ENCODE assay signal across 25 cellular contexts in genomic region chr14:71758198-71758955, GRCh38.
DNase-seq lines count a peak whose midpoint lies in the region; ATAC-seq, FAIRE-seq and TF ChIP-seq lines count a peak whose summit lies in the region.
"Had no signal": no experiment of that assay in that cellular context is flagged by ENCODE, and none has a peak within 500 bp of the region (broad histone marks: within the 10 kb centered on the region; RNA-seq: fewer than 3 reads in every experiment).

No MANE protein-coding gene starts in this region.

- in situ Hi-C loops in GM12878 (cut with MboI) = no loop called here

- no peak for TF ChIP-seq EP300 in GM12878 (IDR thresholded peaks at IDR 0.05; ENCODE audit: borderline replicate concordance in 1 of 2, control insufficient read depth in 1 of 2, low read depth in 2 of 2, low read length in 2 of 2)

- H3K27ac ChIP-seq in GM12878 (ENCODE audit: control insufficient read depth, insufficient read depth) = no peak overlapping the region
- H3K27ac ChIP-seq in naive thymus-derived CD4-positive, alpha-beta T cell (ENCODE audit: low read depth, low read length) = no peak overlapping the region
- H3K27ac ChIP-seq: coronary artery had no signal

- no peaks in the 10 kb centered on the region for H3K9me3 Mint-ChIP-seq in activated CD8-positive, alpha-beta memory T cell treated with anti-CD3 and anti-CD28 coated beads, Interleukin-2, amount 10 ng/mL, durations not matched to agents 7 days and 5 days (ENCODE audit: low read depth)
- H3K9me3 Mint-ChIP-seq in naive thymus-derived CD4-positive, alpha-beta T cell = peaks cover 0 to 2% (median 0%) of the 10 kb centered on the region in 11 donors
- H3K9me3 Mint-ChIP-seq: activated T-cell treated with anti-CD3 and anti-CD28 coated beads, Interleukin-2, amount 50 U/mL, for 72 hours; stimulated activated naive B cell treated with anti-CD40 and anti-IgM and Interleukin-4, amounts not matched to agents 10 μg/mL and 1 μg/mL and 100 μg/mL, for 72 hours; type B pancreatic cell had no signal

- H3K4me2 ChIP-seq in GM12878 (ENCODE audit: control insufficient read depth, insufficient read depth) = no peak overlapping the region

- peaks cover 15% of the 10 kb centered on the region for H3K27me3 Mint-ChIP-seq in activated CD8-positive, alpha-beta memory T cell treated with anti-CD3 and anti-CD28 coated beads, Interleukin-2, amount 10 ng/mL, durations not matched to agents 7 days and 5 days
- peaks cover 3 to 19% (median 10%) of the 10 kb centered on the region in 5 donors for H3K27me3 Mint-ChIP-seq in naive thymus-derived CD4-positive, alpha-beta T cell
- H3K27me3 Mint-ChIP-seq: type B pancreatic cell had no signal

- no peak overlapping the region for H3K4me3 Mint-ChIP-seq in activated CD8-positive, alpha-beta memory T cell treated with anti-CD3 and anti-CD28 coated beads, Interleukin-2, amount 10 ng/mL, durations not matched to agents 7 days and 5 days
- H3K4me3 Mint-ChIP-seq in naive thymus-derived CD4-positive, alpha-beta T cell = no peak overlapping the region
- H3K4me3 Mint-ChIP-seq: activated T-cell treated with anti-CD3 and anti-CD28 coated beads, Interleukin-2, amount 50 U/mL, for 72 hours; stimulated activated naive B cell treated with anti-CD40 and anti-IgM and Interleukin-4, amounts not matched to agents 10 μg/mL and 1 μg/mL and 100 μg/mL, for 72 hours; type B pancreatic cell had no signal

- BruUV-seq in GM12878 (replicated peaks; lab: Mats Ljungman, UMichigan) = no TSS peak

- H3K79me2 ChIP-seq in GM12878 (ENCODE audit: control insufficient read depth, insufficient read depth, low read length) = no peaks in the 10 kb centered on the region

- H3K9ac ChIP-seq in GM12878 (ENCODE audit: control insufficient read depth, insufficient read depth, low read length) = no peak overlapping the region

- no peak overlapping the region for H3K27ac Mint-ChIP-seq in activated CD8-positive, alpha-beta memory T cell treated with anti-CD3 and anti-CD28 coated beads, Interleukin-2, amount 10 ng/mL, durations not matched to agents 7 days and 5 days
- H3K27ac Mint-ChIP-seq in naive thymus-derived CD4-positive, alpha-beta T cell = no peak overlapping the region
- H3K27ac Mint-ChIP-seq: activated T-cell treated with anti-CD3 and anti-CD28 coated beads, Interleukin-2, amount 50 U/mL, for 72 hours; stimulated activated naive B cell treated with anti-CD40 and anti-IgM and Interleukin-4, amounts not matched to agents 10 μg/mL and 1 μg/mL and 100 μg/mL, for 72 hours; type B pancreatic cell had no signal

- H3K36me3 ChIP-seq in GM12878 (ENCODE audit: control insufficient read depth in 2 of 2, insufficient read depth in 2 of 2, low read length in 1 of 2) = no peaks in the 10 kb centered on the region
- H3K36me3 ChIP-seq in naive thymus-derived CD4-positive, alpha-beta T cell (ENCODE audit: control insufficient read depth in 2 of 3, insufficient read depth in 3 of 3, low read length in 3 of 3) = no peaks in the 10 kb centered on the region

- no peak for TF ChIP-seq POLR2A in GM12878 (IDR thresholded peaks at IDR 0.05; ENCODE audit: low read depth, low read length)

- TF ChIP-seq CTCF in GM12878 (IDR thresholded peaks at IDR 0.05 in 2 of 3, conservative IDR thresholded peaks at IDR 0.05 in 1 of 3; ENCODE audit: control insufficient read depth in 2 of 3, extremely low read depth in 1 of 3, insufficient read depth in 1 of 3, low read depth in 3 of 3, low read length in 3 of 3) = no peak

- TF ChIP-seq RAD21 in GM12878 (IDR thresholded peaks at IDR 0.05; ENCODE audit: insufficient read depth, low read depth, low read length) = no peak

- POLR2A ChIA-PET in GM12878 (lab: Charles Lee) = interaction anchor here (0.8 to 1.6 kb wide), 2 partner anchors 9 to 617 kb away, joined by 3 to 4 read pairs; no protein-coding TSS in a partner anchor
- POLR2A ChIA-PET in naive thymus-derived CD4-positive, alpha-beta T cell (lab: Charles Lee) = no interaction called here

- no peak overlapping the region for H3K4me3 ChIP-seq in GM12878
- H3K4me3 ChIP-seq in naive thymus-derived CD4-positive, alpha-beta T cell (ENCODE audit: low read length) = no peak overlapping the region
- H3K4me3 ChIP-seq: coronary artery, K562 had no signal

- SMC1A ChIA-PET in GM12878 (lab: Charles Lee; ENCODE audit: uncharacterized antibody, unreplicated experiment) = interaction anchor here (0.6 to 1.1 kb wide), 6 partner anchors 9 to 664 kb away, joined by 3 to 4 read pairs (median 4); no protein-coding TSS in a partner anchor

- no peaks in the 10 kb centered on the region for H3K9me3 ChIP-seq in GM12878 (replicated peaks; ENCODE audit: control insufficient read depth, insufficient read depth, low read length)
- no peaks in the 10 kb centered on the region for H3K9me3 ChIP-seq in naive thymus-derived CD4-positive, alpha-beta T cell (ENCODE audit: control insufficient read depth in 2 of 3, low read length in 3 of 3)

- no peak overlapping the region for H2AFZ ChIP-seq in GM12878 (ENCODE audit: control insufficient read depth, low read depth, low read length)

- CTCF ChIA-PET in activated CD8-positive, alpha-beta memory T cell treated with anti-CD3 and anti-CD28 coated beads, Interleukin-2, amount 10 ng/mL, durations not matched to agents 7 days and 5 days (lab: Charles Lee) = interaction anchor here (1.2 to 1.3 kb wide), 2 partner anchors 14 to 26 kb away, joined by 3 to 4 read pairs; no protein-coding TSS in a partner anchor
- CTCF ChIA-PET in GM12878 (lab: Yijun Ruan, JAX) = interaction anchor here (1.3 to 1.8 kb wide), 2 partner anchors 18 to 97 kb away, joined by 4 to 15 read pairs; no protein-coding TSS in a partner anchor
- CTCF ChIA-PET in naive thymus-derived CD4-positive, alpha-beta T cell (lab: Charles Lee) = no interaction called here

- H3K4me1 ChIP-seq in GM12878 (ENCODE audit: control insufficient read depth, insufficient read depth, low read length) = no peaks in the 10 kb centered on the region
- H3K4me1 ChIP-seq in naive thymus-derived CD4-positive, alpha-beta T cell (ENCODE audit: control insufficient read depth in 2 of 2, insufficient read depth in 2 of 2, low read length in 2 of 2) = no peaks in the 10 kb centered on the region

- H4K20me1 ChIP-seq in GM12878 (ENCODE audit: control insufficient read depth, insufficient read depth) = no peaks in the 10 kb centered on the region

- no peaks in the 10 kb centered on the region for H3K36me3 Mint-ChIP-seq in activated CD8-positive, alpha-beta memory T cell treated with anti-CD3 and anti-CD28 coated beads, Interleukin-2, amount 10 ng/mL, durations not matched to agents 7 days and 5 days
- H3K36me3 Mint-ChIP-seq in naive thymus-derived CD4-positive, alpha-beta T cell = no peaks in the 10 kb centered on the region
- H3K36me3 Mint-ChIP-seq: stimulated activated naive B cell treated with anti-CD40 and anti-IgM and Interleukin-4, amounts not matched to agents 10 μg/mL and 1 μg/mL and 100 μg/mL, for 72 hours; type B pancreatic cell had no signal

- RAD21 ChIA-PET in GM12878 (lab: Charles Lee; ENCODE audit: unreplicated experiment) = interaction anchor here (1.0 to 1.3 kb wide), 3 partner anchors 97 to 662 kb away, joined by 3 to 4 read pairs (median 3); no protein-coding TSS in a partner anchor

- intact Hi-C loops in GM12878 (cut with micrococcal nuclease; ENCODE audit: unreplicated experiment) = loop anchor here (10.0 kb wide), 1 partner anchor 96 kb away; no protein-coding TSS in a partner anchor
- intact Hi-C loops in naive thymus-derived CD4-positive, alpha-beta T cell (cut with micrococcal nuclease) = no loop called here

- no peaks in the 10 kb centered on the region for H3K27me3 ChIP-seq in GM12878 (replicated peaks in 1 of 2; ENCODE audit: control insufficient read depth in 2 of 2, insufficient read depth in 2 of 2, low read length in 1 of 2)
- no peaks in the 10 kb centered on the region for H3K27me3 ChIP-seq in naive thymus-derived CD4-positive, alpha-beta T cell (ENCODE audit: control insufficient read depth in 2 of 2, insufficient read depth in 2 of 2, low read length in 2 of 2)

- no peak for ATAC-seq in activated CD8-positive, alpha-beta memory T cell treated with anti-CD3 and anti-CD28 coated beads, Interleukin-2, amount 10 ng/mL, durations not matched to agents 7 days and 5 days
- ATAC-seq in GM12878 = peak; percentile 85
- no peak for ATAC-seq in naive thymus-derived CD4-positive, alpha-beta T cell
- ATAC-seq: activated T-cell treated with anti-CD3 and anti-CD28 coated beads, Interleukin-2, amount 50 U/mL, for 72 hours; K562; left lobe of liver; stimulated activated naive B cell treated with anti-CD40 and anti-IgM and Interleukin-4, amounts not matched to agents 10 μg/mL and 1 μg/mL and 100 μg/mL, for 72 hours had no signal

- DNase-seq in activated CD8-positive, alpha-beta memory T cell treated with anti-CD3 and anti-CD28 coated beads, Interleukin-2, amount 10 ng/mL, durations not matched to agents 7 days and 5 days = peak; percentile 33
- no peak for DNase-seq in activated CD8-positive, alpha-beta memory T cell treated with anti-CD3 and anti-CD28 coated beads, Interleukin-2, amount 50 U/mL, for 48 hours
- peak; percentile 50 for DNase-seq in NCI-H510A (lab: John Stamatoyannopoulos, UW)
- no peak for DNase-seq in GM12878 (ENCODE audit: low read depth, low spot score)
- no peak for DNase-seq in urothelium cell line (ENCODE audit: low spot score)
- DNase-seq in naive thymus-derived CD4-positive, alpha-beta T cell = no peak
- DNase-seq in HTR-8/SVneo (ENCODE audit: insufficient read length, low spot score) = no peak
- DNase-seq: activated CD4-positive, CD25-positive, alpha-beta regulatory T cell; activated T-cell treated with anti-CD3 and anti-CD28 coated beads, Interleukin-2, amount 50 U/mL, for 72 hours; DMS79 treated with DMSO at 0.1 percent for 48 hours; effector memory CD4-positive, alpha-beta T cell; erythroblast; NCI-H1105 treated with DMSO at 0.1 percent for 48 hours; NCI-H2029; NCI-H446 treated with DMSO at 0.1 percent for 48 hours; small intestine; stimulated activated naive B cell treated with anti-CD40 and anti-IgM and Interleukin-4, amounts not matched to agents 10 μg/mL and 1 μg/mL and 100 μg/mL, for 72 hours; substantia nigra; T-helper 1 cell had no signal

- 40% methylated on average over 13 of the region's 13 CpGs for WGBS in GM12878 (ENCODE audit: insufficient coverage, insufficient replicate concordance, low lambda C conversion rate, missing lambda C conversion rate)

- H3K4me1 Mint-ChIP-seq in activated CD8-positive, alpha-beta memory T cell treated with anti-CD3 and anti-CD28 coated beads, Interleukin-2, amount 10 ng/mL, durations not matched to agents 7 days and 5 days = no peaks in the 10 kb centered on the region
- no peaks in the 10 kb centered on the region for H3K4me1 Mint-ChIP-seq in naive thymus-derived CD4-positive, alpha-beta T cell
- H3K4me1 Mint-ChIP-seq: stimulated activated naive B cell treated with anti-CD40 and anti-IgM and Interleukin-4, amounts not matched to agents 10 μg/mL and 1 μg/mL and 100 μg/mL, for 72 hours had no signal

- no peak for FAIRE-seq in GM12878 (lab: Jason Lieb, UNC)
- peak; percentile 61 for FAIRE-seq in urothelium cell line (lab: Jason Lieb, UNC)
- FAIRE-seq in HTR-8/SVneo (lab: Jason Lieb, UNC) = no peak
- FAIRE-seq: H54, K562, RCC 7860, small intestine had no signal

TF ChIP-seq in GM12878, 131 proteins besides CTCF, POLR2A, EP300 and RAD21 (continues in another document):
- TF ChIP-seq RFX5 (IDR thresholded peaks at IDR 0.05; ENCODE audit: low read depth, low read length) (0 out of 2 replicates have a peak, but pooled peaks have one; percentile 54), SMAD1 (IDR thresholded peaks at IDR 0.05; ENCODE audit: low read depth, partially characterized antibody) (no peak)

Comparison
In these comparisons a context has a peak if more than half of its experiments do, and no peak if none do; other contexts are left out.
1. DNase-seq: peak in activated CD8-positive, alpha-beta memory T cell treated with anti-CD3 and anti-CD28 coated beads, Interleukin-2, amount 10 ng/mL, durations not matched to agents 7 days and 5 days (single experiment) and NCI-H510A (single experiment); none in activated CD8-positive, alpha-beta memory T cell treated with anti-CD3 and anti-CD28 coated beads, Interleukin-2, amount 50 U/mL, for 48 hours (single experiment), GM12878 (single experiment), urothelium cell line (single experiment), naive thymus-derived CD4-positive, alpha-beta T cell (0 of 9) and HTR-8/SVneo (single experiment).